8 cellular contexts compared by ENCODE assay signal in the genomic region with DNA sequence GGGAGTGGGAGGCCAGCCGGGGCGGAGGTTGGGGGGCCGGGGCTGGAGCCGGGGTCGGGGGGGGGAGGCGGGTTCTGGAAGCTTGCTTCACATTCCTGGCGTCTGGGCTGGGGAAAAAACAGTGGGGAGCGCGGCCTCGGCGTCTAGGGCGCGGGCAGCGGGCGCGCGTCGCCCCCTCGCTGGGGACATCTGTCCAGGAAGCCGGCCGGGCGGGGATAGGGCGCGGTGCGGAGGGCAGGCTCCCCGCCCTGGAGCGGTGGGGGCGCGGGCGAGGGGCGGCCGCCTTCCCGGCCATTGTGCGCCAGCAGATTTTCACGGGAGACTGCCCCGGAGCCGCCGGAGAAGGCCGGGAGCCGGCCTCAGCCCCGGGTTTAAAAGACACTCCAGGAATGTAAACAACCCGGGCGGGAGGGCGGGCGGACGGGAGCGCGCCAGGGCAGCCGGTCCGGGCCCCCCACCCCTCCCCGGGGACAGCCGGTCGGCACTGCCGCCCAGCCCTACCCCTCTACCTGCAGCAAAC. TPM values are rescaled to one million over a fixed set of nuclear protein-coding genes. Genes with fewer than 3 reads are reported as not detected.
DNase-seq lines count a peak whose midpoint lies in the region; ATAC-seq and TF ChIP-seq lines count a peak whose summit lies in the region.

No MANE protein-coding gene starts in this region.

- H3K4me2 ChIP-seq in Loucy (ENCODE audit: low read depth, low read length, poor library complexity, severe bottlenecking): peak overlapping the region; percentile 88

- whole genome bisulfite sequencing in liver: under 1% methylated on average over 54 of the region's 54 CpGs
- WGBS in thymus: under 1% methylated on average over 54 of the region's 54 CpGs

- peaks cover 62% of the 10 kb centered on the region for H3K79me2 ChIP-seq in Loucy (ENCODE audit: insufficient read depth, low read length)

- TF ChIP-seq RAD21 in liver (IDR thresholded peaks at IDR 0.05): no peak

- no peaks in the 10 kb centered on the region for H3K27me3 ChIP-seq in CD4-positive, CD25-positive, alpha-beta regulatory T cell (ENCODE audit: control insufficient read depth, insufficient read depth, low read length)
- H3K27me3 ChIP-seq in Loucy (ENCODE audit: insufficient read depth, low read length, poor library complexity, severe bottlenecking) (no peaks in the 10 kb centered on the region), colonic mucosa (no peaks in the 10 kb centered on the region), liver (ENCODE audit: control insufficient read depth in 4 of 4, insufficient read depth in 4 of 4, low read length in 3 of 4) (no peaks in the 10 kb centered on the region), thymus (ENCODE audit: control insufficient read depth, insufficient read depth) (no peaks in the 10 kb centered on the region)

- H3K4me1 Mint-ChIP-seq in CD4-positive, CD25-positive, alpha-beta regulatory T cell: peaks cover 0 to 68% (median 27%) of the 10 kb centered on the region in 4 donors

- H3K27ac Mint-ChIP-seq in CD4-positive, CD25-positive, alpha-beta regulatory T cell: peak overlapping the region; percentile 60 to 94 (median 74)

- peaks cover 11% of the 10 kb centered on the region for H3K27me3 Mint-ChIP-seq in CD4-positive, CD25-positive, alpha-beta regulatory T cell

- peaks cover 41% of the 10 kb centered on the region for H3K4me1 ChIP-seq in CD4-positive, CD25-positive, alpha-beta regulatory T cell (ENCODE audit: control insufficient read depth, insufficient read depth, low read length, poor library complexity, severe bottlenecking)
- H3K4me1 ChIP-seq in Loucy (ENCODE audit: insufficient read depth, low read length, poor library complexity, severe bottlenecking) (peaks cover 49% of the 10 kb centered on the region), colonic mucosa (peaks cover 28% of the 10 kb centered on the region), liver (ENCODE audit: control insufficient read depth in 4 of 4, insufficient read depth in 4 of 4, low read length in 3 of 4) (peaks cover 24 to 61% (median 51%) of the 10 kb centered on the region in 4 donors), thymus (ENCODE audit: control insufficient read depth, insufficient read depth, low read length) (peaks cover 14% of the 10 kb centered on the region)

- H3K4me3 ChIP-seq in CD4-positive, CD25-positive, alpha-beta regulatory T cell (ENCODE audit: low read depth, low read length): no peak overlapping the region
- H3K4me3 ChIP-seq in Loucy (ENCODE audit: low read length, poor library complexity, severe bottlenecking) (peak overlapping the region; percentile 88), colonic mucosa (peak overlapping the region; percentile 79), liver (ENCODE audit: low read depth in 1 of 3, low read length in 3 of 3) (peak overlapping the region; percentile 52 to 90 (median 80)), thymus (ENCODE audit: low read length) (peak overlapping the region; percentile 93)

- peaks cover 0 to 2% (median 0%) of the 10 kb centered on the region in 7 donors for H3K9me3 Mint-ChIP-seq in CD4-positive, CD25-positive, alpha-beta regulatory T cell

- peak overlapping the region; percentile 94 to 98 (median 96) for H3K4me3 Mint-ChIP-seq in CD4-positive, CD25-positive, alpha-beta regulatory T cell

- peaks cover 56% of the 10 kb centered on the region for H4K20me1 ChIP-seq in Loucy (ENCODE audit: insufficient read depth, low read length, poor library complexity, severe bottlenecking)

- H2AFZ ChIP-seq in Loucy (ENCODE audit: low read length): no peak overlapping the region

- H3K36me3 Mint-ChIP-seq in CD4-positive, CD25-positive, alpha-beta regulatory T cell: no peaks in the 10 kb centered on the region

- H3K9ac ChIP-seq in Loucy (ENCODE audit: low read depth, low read length, poor library complexity, severe bottlenecking): peak overlapping the region; percentile 98
- peak overlapping the region; percentile 95 to 99 for H3K9ac ChIP-seq in colonic mucosa (ENCODE audit: low read depth in 2 of 2, low read length in 2 of 2)
- H3K9ac ChIP-seq in liver (ENCODE audit: low read depth in 1 of 2, low read length in 2 of 2): no peak overlapping the region

- H3F3A ChIP-seq in Loucy (ENCODE audit: low read depth): no peaks in the 10 kb centered on the region

- DNase-seq in CD4-positive, CD25-positive, alpha-beta regulatory T cell: no peak
- DNase-seq in colonic mucosa: peak; percentile 58
- no peak for DNase-seq in A172 (ENCODE audit: low spot score)

- no peaks in the 10 kb centered on the region for H3K36me3 ChIP-seq in CD4-positive, CD25-positive, alpha-beta regulatory T cell (ENCODE audit: control insufficient read depth, insufficient read depth, low read length)
- H3K36me3 ChIP-seq in Loucy (ENCODE audit: insufficient read depth, low read length) (no peaks in the 10 kb centered on the region), colonic mucosa (no peaks in the 10 kb centered on the region), liver (ENCODE audit: control insufficient read depth in 4 of 4, insufficient read depth in 3 of 4, low read depth in 1 of 4, low read length in 3 of 4) (no peaks in the 10 kb centered on the region), thymus (ENCODE audit: control insufficient read depth, insufficient read depth) (no peaks in the 10 kb centered on the region)

- H3K9me2 ChIP-seq in Loucy (replicated peaks; ENCODE audit: low read depth, low read length): no peaks in the 10 kb centered on the region

- no peak for ATAC-seq in CD4-positive, CD25-positive, alpha-beta regulatory T cell (ENCODE audit: low read depth in 2 of 2)
- ATAC-seq in HG03159 (IDR thresholded peaks at IDR 0.05; ENCODE audit: unreplicated experiment): no peak
- ATAC-seq in GM21360 (IDR thresholded peaks at IDR 0.05; ENCODE audit: unreplicated experiment): no peak

- intact Hi-C loops in colonic mucosa (cut with DNase I): loop anchor here (5.0 kb wide), 1 partner anchor 127 kb away; no protein-coding TSS in a partner anchor

- no peak overlapping the region for H3K27ac ChIP-seq in CD4-positive, CD25-positive, alpha-beta regulatory T cell (ENCODE audit: insufficient read depth, low read length, poor library complexity, severe bottlenecking)
- peak overlapping the region; percentile 99 for H3K27ac ChIP-seq in colonic mucosa
- H3K27ac ChIP-seq in liver (ENCODE audit: low read depth in 1 of 2, low read length in 2 of 2): peak overlapping the region; percentile 94 to 97
- peak overlapping the region; percentile 89 for H3K27ac ChIP-seq in thymus (ENCODE audit: low read depth)

- no peaks in the 10 kb centered on the region for H3K9me3 ChIP-seq in CD4-positive, CD25-positive, alpha-beta regulatory T cell (ENCODE audit: control insufficient read depth in 2 of 2, low read length in 2 of 2)
- H3K9me3 ChIP-seq in Loucy (ENCODE audit: insufficient read depth, low read depth, low read length) (no peaks in the 10 kb centered on the region), colonic mucosa (no peaks in the 10 kb centered on the region), liver (ENCODE audit: control insufficient read depth in 4 of 4, low read length in 3 of 4) (no peaks in the 10 kb centered on the region), thymus (ENCODE audit: control insufficient read depth) (no peaks in the 10 kb centered on the region)

- TF ChIP-seq CTCF in Loucy (conservative IDR thresholded peaks at IDR 0.05; ENCODE audit: low read length) (no peak), colonic mucosa (IDR thresholded peaks at IDR 0.05) (no peak), liver (IDR thresholded peaks at IDR 0.05; ENCODE audit: low read depth, low read length, missing input control) (no peak)

TF ChIP-seq in liver, 16 proteins besides CTCF, POLR2A, EP300 and RAD21 (continues in another document):
- TF ChIP-seq ATF3 (IDR thresholded peaks at IDR 0.05) (no peak), NR2F2 (IDR thresholded peaks at IDR 0.05) (no peak), MAX (IDR thresholded peaks at IDR 0.05) (no peak), SP1 (IDR thresholded peaks at IDR 0.05) (no peak), TAF1 (conservative IDR thresholded peaks at IDR 0.05) (no peak), FOXA1 (IDR thresholded peaks at IDR 0.05) (no peak), GABPA (IDR thresholded peaks at IDR 0.05 in 1 of 2, conservative IDR thresholded peaks at IDR 0.05 in 1 of 2) (no peak), RXRA (IDR thresholded peaks at IDR 0.05) (no peak), JUND (IDR thresholded peaks at IDR 0.05) (no peak), FOXA2 (IDR thresholded peaks at IDR 0.05) (no peak)

RNA-seq across cellular contexts. Expression of gene ZMIZ1, which starts 1.4 kb away (rescaled TPM):
- 34.8 TPM for total RNA-seq in CD4-positive, CD25-positive, alpha-beta regulatory T cell
- 1 to 10 TPM; 1.5 to 2.3 (median 1.9) TPM for polyA plus RNA-seq in CD4-positive, CD25-positive, alpha-beta regulatory T cell
- total RNA-seq in colonic mucosa (10 to 100 TPM; 51.0 to 54.0 TPM), liver (10 to 100 TPM; 11.2 to 19.1 TPM)
- polyA plus RNA-seq in liver (1 to 10 TPM; 3.9 to 8.4 TPM), thymus (14.2 TPM)
- 15.4 and 16.6 TPM in 2 replicates for total RNA-seq in A172 (2014; rRNA removed; shearing (Covaris generic))

Comparison
In these comparisons a context has a peak if more than half of its experiments do, and no peak if none do; other contexts are left out.
1. H3K9ac ChIP-seq: peak in Loucy (single experiment) and colonic mucosa (2 of 2); none in liver (0 of 2).